2 cellular contexts compared by ENCODE assay signal in genomic region chr18:45012286-45012685, GRCh38.
TF ChIP-seq lines count a peak whose summit lies in the region.

No MANE protein-coding gene starts in this region.

TF ChIP-seq in GM23338, 12 proteins besides CTCF, POLR2A, EP300 and RAD21:
- TF ChIP-seq ZNF114 (CRISPR knock-in tag; IDR thresholded peaks at IDR 0.05) (no peak), CREB1 (CRISPR knock-in tag; IDR thresholded peaks at IDR 0.05; ENCODE audit: low read depth) (no peak), STAT1 (IDR thresholded peaks at IDR 0.05; ENCODE audit: unreplicated experiment) (no peak), NANOG (IDR thresholded peaks at IDR 0.05; ENCODE audit: borderline replicate concordance) (no peak), ETS1 (IDR thresholded peaks at IDR 0.05) (no peak), EZH2 (IDR thresholded peaks at IDR 0.05; ENCODE audit: low read depth, unreplicated experiment) (no peak), JUNB (IDR thresholded peaks at IDR 0.05; ENCODE audit: unreplicated experiment) (no peak), POLR2AphosphoS5 (IDR thresholded peaks at IDR 0.05; ENCODE audit: low read depth) (no peak), ZNF462 (CRISPR knock-in tag; IDR thresholded peaks at IDR 0.05) (no peak), REST (IDR thresholded peaks at IDR 0.05; ENCODE audit: unreplicated experiment) (no peak), EZH2phosphoT487 (IDR thresholded peaks at IDR 0.05; ENCODE audit: unreplicated experiment) (no peak), ZNF331 (CRISPR knock-in tag; IDR thresholded peaks at IDR 0.05; ENCODE audit: low read depth) (no peak)

TF ChIP-seq in H1, 55 proteins besides CTCF, POLR2A, EP300 and RAD21:
- TF ChIP-seq SUZ12 (IDR thresholded peaks at IDR 0.05; ENCODE audit: low read length) (no peak), JUN (IDR thresholded peaks at IDR 0.05; ENCODE audit: low read depth, low read length) (no peak), TCF12 (IDR thresholded peaks at IDR 0.05; ENCODE audit: low read depth, low read length) (no peak), ATF3 (IDR thresholded peaks at IDR 0.05; ENCODE audit: insufficient read depth, low read depth, low read length) (no peak), RXRA (IDR thresholded peaks at IDR 0.05; ENCODE audit: insufficient read depth, low read depth, low read length) (no peak), ZNF274 (IDR thresholded peaks at IDR 0.05; ENCODE audit: borderline replicate concordance, extremely low read depth, low read length) (no peak), JUND (IDR thresholded peaks at IDR 0.05; ENCODE audit: low read length) (peak; percentile 64; the same call in 1 of the 2 replicates), NRF1 (IDR thresholded peaks at IDR 0.05; ENCODE audit: low read depth, low read length) (no peak)
